Comparison of ENCODE assay signal across 26 cellular contexts in genomic region chr2:239601880-239602279, GRCh38.
DNase-seq lines count a peak whose midpoint lies in the region; ATAC-seq and TF ChIP-seq lines count a peak whose summit lies in the region.
"Had no signal": no experiment of that assay in that cellular context is flagged by ENCODE, and none has a peak within 500 bp of the region (broad histone marks: within the 10 kb centered on the region; RNA-seq: fewer than 3 reads in every experiment).

No MANE protein-coding gene starts in this region.

- peak overlapping the region; percentile 63 for H3K27ac Mint-ChIP-seq in activated CD8-positive, alpha-beta T cell treated with anti-CD3 and anti-CD28 coated beads, Interleukin-2, amount 10 ng/mL, durations not matched to agents 7 days and 5 days
- H3K27ac Mint-ChIP-seq in activated CD8-positive, alpha-beta T cell treated with anti-CD3 and anti-CD28 coated beads for 36 hours: no peak overlapping the region
- H3K27ac Mint-ChIP-seq in CD8-positive, alpha-beta memory T cell: peak overlapping the region; percentile 6 to 95 (median 83)
- H3K27ac Mint-ChIP-seq: activated naive CD8-positive, alpha-beta T cell treated with anti-CD3 and anti-CD28 coated beads for 36 hours; activated T-helper 2 cell treated with anti-CD3 and anti-CD28 coated beads, Interferon-gamma antibody, Interleukin-2, Interleukin-4, amounts not matched to agents 10 μg/mL and 5 μg/mL and 100 μg/mL, durations not matched to agents 14 hours and 24 hours and 36 hours; stimulated activated memory B cell treated with anti-CD40 and anti-IgM and Interleukin-4, amounts not matched to agents 10 μg/mL and 1 μg/mL and 100 μg/mL, for 72 hours; WTC11 had no signal

- H3K4me3 Mint-ChIP-seq in activated CD8-positive, alpha-beta T cell treated with anti-CD3 and anti-CD28 coated beads, Interleukin-2, amount 10 ng/mL, durations not matched to agents 7 days and 5 days: no peak overlapping the region
- H3K4me3 Mint-ChIP-seq in activated CD8-positive, alpha-beta T cell treated with anti-CD3 and anti-CD28 coated beads for 36 hours: no peak overlapping the region
- H3K4me3 Mint-ChIP-seq in CD8-positive, alpha-beta memory T cell: peak overlapping the region in 6 of 7 donors; percentile 42 to 76 (median 71)
- H3K4me3 Mint-ChIP-seq: activated naive CD8-positive, alpha-beta T cell treated with anti-CD3 and anti-CD28 coated beads for 36 hours; naive B cell; stimulated activated memory B cell treated with anti-CD40 and anti-IgM and Interleukin-4, amounts not matched to agents 10 μg/mL and 1 μg/mL and 100 μg/mL, for 72 hours; WTC11 had no signal

- H3K36me3 ChIP-seq in CD8-positive, alpha-beta memory T cell (ENCODE audit: insufficient read depth, low read length): no peaks in the 10 kb centered on the region
- H3K36me3 ChIP-seq in spleen: no peaks in the 10 kb centered on the region
- H3K36me3 ChIP-seq: esophagus muscularis mucosa, ovary, uterus had no signal

- intact Hi-C loops in activated CD8-positive, alpha-beta T cell treated with anti-CD3 and anti-CD28 coated beads for 36 hours (cut with micrococcal nuclease): no loop called here
- intact Hi-C loops in spleen (cut with DNase I; ENCODE audit: low total_unique reads): no loop called here

- CTCF ChIA-PET in activated CD8-positive, alpha-beta T cell treated with anti-CD3 and anti-CD28 coated beads, Interleukin-2, amount 10 ng/mL, durations not matched to agents 7 days and 5 days (lab: Charles Lee): no interaction called here
- CTCF ChIA-PET in activated CD8-positive, alpha-beta T cell treated with anti-CD3 and anti-CD28 coated beads for 36 hours (lab: Charles Lee): no interaction called here
- CTCF ChIA-PET in CD8-positive, alpha-beta memory T cell (lab: Charles Lee): no interaction called here

- no peak overlapping the region for H3K4me3 ChIP-seq in CD8-positive, alpha-beta memory T cell (ENCODE audit: low read length)
- H3K4me3 ChIP-seq in coronary artery (no peak overlapping the region), spleen (no peak overlapping the region)
- H3K4me3 ChIP-seq: esophagus muscularis mucosa, hepatocyte, ovary, SK-N-MC, uterus had no signal

- WGBS in spleen, 5 donors: 82 to 98% (median 92%) methylated on average over 3 to 7 of the region's 7 CpGs

- H3K36me3 Mint-ChIP-seq in activated CD8-positive, alpha-beta T cell treated with anti-CD3 and anti-CD28 coated beads, Interleukin-2, amount 10 ng/mL, durations not matched to agents 7 days and 5 days (ENCODE audit: low read depth): no peaks in the 10 kb centered on the region
- H3K36me3 Mint-ChIP-seq in activated CD8-positive, alpha-beta T cell treated with anti-CD3 and anti-CD28 coated beads for 36 hours (ENCODE audit: low read depth): no peaks in the 10 kb centered on the region
- no peaks in the 10 kb centered on the region for H3K36me3 Mint-ChIP-seq in CD8-positive, alpha-beta memory T cell
- H3K36me3 Mint-ChIP-seq: activated naive CD8-positive, alpha-beta T cell treated with anti-CD3 and anti-CD28 coated beads for 36 hours; naive B cell; stimulated activated memory B cell treated with anti-CD40 and anti-IgM and Interleukin-4, amounts not matched to agents 10 μg/mL and 1 μg/mL and 100 μg/mL, for 72 hours; WTC11 had no signal

- no peak for TF ChIP-seq CTCF in activated CD8-positive, alpha-beta T cell treated with anti-CD3 and anti-CD28 coated beads for 36 hours (IDR thresholded peaks at IDR 0.05)
- TF ChIP-seq CTCF in coronary artery (IDR thresholded peaks at IDR 0.05) (no peak), spleen (IDR thresholded peaks at IDR 0.05 in 8 of 11, conservative IDR thresholded peaks at IDR 0.05 in 3 of 11) (no peak)

- POLR2A ChIA-PET in activated CD8-positive, alpha-beta T cell treated with anti-CD3 and anti-CD28 coated beads, Interleukin-2, amount 10 ng/mL, durations not matched to agents 7 days and 5 days (lab: Charles Lee): no interaction called here
- POLR2A ChIA-PET in activated CD8-positive, alpha-beta T cell treated with anti-CD3 and anti-CD28 coated beads for 36 hours (lab: Charles Lee): no interaction called here
- POLR2A ChIA-PET in CD8-positive, alpha-beta memory T cell (lab: Charles Lee): interaction anchor here (1.1 kb wide), 1 partner anchor 21 kb away, joined by 3 read pairs; no protein-coding TSS in a partner anchor

- H3K27me3 ChIP-seq in CD8-positive, alpha-beta memory T cell (ENCODE audit: insufficient read depth, low read length, poor library complexity, severe bottlenecking): no peaks in the 10 kb centered on the region
- peaks cover 0 to 6% (median 0%) of the 10 kb centered on the region in 7 donors for H3K27me3 ChIP-seq in spleen (replicated peaks in 1 of 7)
- H3K27me3 ChIP-seq: hepatocyte, ovary, uterus had no signal

- H3K9me3 ChIP-seq in CD8-positive, alpha-beta memory T cell (ENCODE audit: low read length): no peaks in the 10 kb centered on the region
- no peaks in the 10 kb centered on the region for H3K9me3 ChIP-seq in spleen
- H3K9me3 ChIP-seq: ovary, uterus had no signal

- peaks cover 20% of the 10 kb centered on the region for H3K4me1 ChIP-seq in CD8-positive, alpha-beta memory T cell (ENCODE audit: insufficient read depth, low read length)
- H3K4me1 ChIP-seq in spleen: peaks cover 0 to 37% (median 11%) of the 10 kb centered on the region in 6 donors
- H3K4me1 ChIP-seq: esophagus muscularis mucosa, uterus had no signal

- TF ChIP-seq POLR2A in spleen (IDR thresholded peaks at IDR 0.05): no peak

- ATAC-seq in activated CD8-positive, alpha-beta T cell treated with anti-CD3 and anti-CD28 coated beads, Interleukin-2, amount 10 ng/mL, durations not matched to agents 7 days and 5 days: no peak
- no peak for ATAC-seq in activated CD8-positive, alpha-beta T cell treated with anti-CD3 and anti-CD28 coated beads for 36 hours
- ATAC-seq: left lobe of liver; stimulated activated memory B cell treated with anti-CD40 and anti-IgM and Interleukin-4, amounts not matched to agents 10 μg/mL and 1 μg/mL and 100 μg/mL, for 72 hours had no signal

- DNase-seq in activated CD8-positive, alpha-beta T cell treated with anti-CD3 and anti-CD28 coated beads, Interleukin-2, amount 10 ng/mL, durations not matched to agents 7 days and 5 days: no peak
- DNase-seq in activated CD8-positive, alpha-beta T cell treated with anti-CD3 and anti-CD28 coated beads for 36 hours: no peak
- DNase-seq in CD8-positive, alpha-beta memory T cell: no peak
- DNase-seq in coronary artery (ENCODE audit: low spot score) (peak; percentile 55), spleen (peak; percentile 23), HUDEP-2 (lab: John Stamatoyannopoulos, UW; ENCODE audit: unreplicated experiment in 76 of 76) (no peak), cerebellar cortex (ENCODE audit: low spot score) (no peak)
- DNase-seq in NK-92 treated with Interleukin-12 subunit alpha and Interleukin-12 subunit beta, amount 100 ng/mL, for 24 hours (lab: John Stamatoyannopoulos, UW): no peak
- DNase-seq: activated naive CD8-positive, alpha-beta T cell treated with anti-CD3 and anti-CD28 coated beads for 36 hours; EL; foreskin melanocyte; naive B cell; NCI-H187 treated with DMSO at 0.1 percent for 48 hours; NCI-H69; RPMI8226; stimulated activated CD4-positive, alpha-beta T cell treated with anti-CD3 and anti-CD28 coated beads, Interleukin-2, amount 100 ng/mL, for 48 hours had no signal

- H3K4me1 Mint-ChIP-seq in activated CD8-positive, alpha-beta T cell treated with anti-CD3 and anti-CD28 coated beads, Interleukin-2, amount 10 ng/mL, durations not matched to agents 7 days and 5 days (ENCODE audit: low read depth): peaks cover 11% of the 10 kb centered on the region
- H3K4me1 Mint-ChIP-seq in activated CD8-positive, alpha-beta T cell treated with anti-CD3 and anti-CD28 coated beads for 36 hours (ENCODE audit: low read depth): peaks cover 11% of the 10 kb centered on the region
- H3K4me1 Mint-ChIP-seq in CD8-positive, alpha-beta memory T cell: peaks cover 30 to 32% (median 31%) of the 10 kb centered on the region in 3 donors
- H3K4me1 Mint-ChIP-seq: naive B cell; stimulated activated memory B cell treated with anti-CD40 and anti-IgM and Interleukin-4, amounts not matched to agents 10 μg/mL and 1 μg/mL and 100 μg/mL, for 72 hours had no signal

- H3K27me3 Mint-ChIP-seq in activated CD8-positive, alpha-beta T cell treated with anti-CD3 and anti-CD28 coated beads, Interleukin-2, amount 10 ng/mL, durations not matched to agents 7 days and 5 days (ENCODE audit: low read depth): peaks cover 5% of the 10 kb centered on the region
- H3K27me3 Mint-ChIP-seq in activated CD8-positive, alpha-beta T cell treated with anti-CD3 and anti-CD28 coated beads for 36 hours: peaks cover 4% of the 10 kb centered on the region
- H3K27me3 Mint-ChIP-seq in CD8-positive, alpha-beta memory T cell: peaks cover 2 to 11% of the 10 kb centered on the region in 2 donors

- H3K27ac ChIP-seq in CD8-positive, alpha-beta memory T cell (ENCODE audit: low read depth, low read length): no peak overlapping the region
- H3K27ac ChIP-seq in coronary artery: no peak overlapping the region
- H3K27ac ChIP-seq in spleen: no peak overlapping the region
- H3K27ac ChIP-seq: esophagus muscularis mucosa, hepatocyte, HL-60, ovary, SK-N-MC, uterus had no signal

- H3K9me3 Mint-ChIP-seq in activated CD8-positive, alpha-beta T cell treated with anti-CD3 and anti-CD28 coated beads, Interleukin-2, amount 10 ng/mL, durations not matched to agents 7 days and 5 days (ENCODE audit: insufficient read depth): no peaks in the 10 kb centered on the region
- no peaks in the 10 kb centered on the region for H3K9me3 Mint-ChIP-seq in activated CD8-positive, alpha-beta T cell treated with anti-CD3 and anti-CD28 coated beads for 36 hours
- no peaks in the 10 kb centered on the region for H3K9me3 Mint-ChIP-seq in CD8-positive, alpha-beta memory T cell
- H3K9me3 Mint-ChIP-seq: activated naive CD8-positive, alpha-beta T cell treated with anti-CD3 and anti-CD28 coated beads for 36 hours; activated T-helper 2 cell treated with anti-CD3 and anti-CD28 coated beads, Interferon-gamma antibody, Interleukin-2, Interleukin-4, amounts not matched to agents 10 μg/mL and 5 μg/mL and 100 μg/mL, durations not matched to agents 14 hours and 24 hours and 36 hours; stimulated activated memory B cell treated with anti-CD40 and anti-IgM and Interleukin-4, amounts not matched to agents 10 μg/mL and 1 μg/mL and 100 μg/mL, for 72 hours had no signal

Comparison
In these comparisons a context has a peak if more than half of its experiments do, and no peak if none do; other contexts are left out.
1. DNase-seq: peak in coronary artery (single experiment) and spleen (single experiment); none in activated CD8-positive, alpha-beta T cell treated with anti-CD3 and anti-CD28 coated beads, Interleukin-2, amount 10 ng/mL, durations not matched to agents 7 days and 5 days (single experiment), activated CD8-positive, alpha-beta T cell treated with anti-CD3 and anti-CD28 coated beads for 36 hours (single experiment), CD8-positive, alpha-beta memory T cell (0 of 5), NK-92 treated with Interleukin-12 subunit alpha and Interleukin-12 subunit beta, amount 100 ng/mL, for 24 hours (single experiment), HUDEP-2 (0 of 76) and cerebellar cortex (single experiment).
2. H3K4me3 Mint-ChIP-seq: peak in CD8-positive, alpha-beta memory T cell (6 of 7); none in activated CD8-positive, alpha-beta T cell treated with anti-CD3 and anti-CD28 coated beads, Interleukin-2, amount 10 ng/mL, durations not matched to agents 7 days and 5 days (single experiment) and activated CD8-positive, alpha-beta T cell treated with anti-CD3 and anti-CD28 coated beads for 36 hours (single experiment).